In genomic region chr19:7505682-7506384, GRCh38 we compare ENCODE assay signal across 8 cellular contexts. TPM values are rescaled to one million over a fixed set of nuclear protein-coding genes. Genes with fewer than 3 reads are reported as not detected.
DNase-seq lines count a peak whose midpoint lies in the region; ATAC-seq, FAIRE-seq and TF ChIP-seq lines count a peak whose summit lies in the region.

No MANE protein-coding gene starts in this region.

- peak; percentile 79 for DNase-seq in NCI-H82 (lab: John Stamatoyannopoulos, UW)
- no peak for DNase-seq in NCI-H82 treated with DMSO at 0.1 percent for 48 hours (lab: John Stamatoyannopoulos, UW; ENCODE audit: unreplicated experiment)
- peak; percentile 65 for DNase-seq in NCI-H2171 treated with DMSO at 0.1 percent for 48 hours (lab: John Stamatoyannopoulos, UW)
- no peak for DNase-seq in bronchial epithelial cell (ENCODE audit: low read depth)
- DNase-seq in naive thymus-derived CD4-positive, alpha-beta T cell = no peak

- POLR2A ChIA-PET in naive thymus-derived CD4-positive, alpha-beta T cell (lab: Charles Lee) = interaction anchor here (0.6 to 0.8 kb wide), 2 partner anchors 14 to 32 kb away, joined by 3 read pairs; no protein-coding TSS in a partner anchor

- no peak for FAIRE-seq in bronchial epithelial cell (lab: Jason Lieb, UNC)

- H3K27me3 Mint-ChIP-seq in naive thymus-derived CD4-positive, alpha-beta T cell = peaks cover 18 to 37% (median 22%) of the 10 kb centered on the region in 5 donors

- H3K4me1 Mint-ChIP-seq in naive thymus-derived CD4-positive, alpha-beta T cell = peaks cover 5 to 15% (median 10%) of the 10 kb centered on the region in 7 donors

- CTCF ChIA-PET in naive thymus-derived CD4-positive, alpha-beta T cell (lab: Charles Lee) = no interaction called here

- H3K36me3 ChIP-seq in bronchial epithelial cell (ENCODE audit: control insufficient read depth, insufficient read depth, low read length) = no peaks in the 10 kb centered on the region
- no peaks in the 10 kb centered on the region for H3K36me3 ChIP-seq in naive thymus-derived CD4-positive, alpha-beta T cell (ENCODE audit: control insufficient read depth in 2 of 3, insufficient read depth in 3 of 3, low read length in 3 of 3)

- no peak for TF ChIP-seq CTCF in bronchial epithelial cell (IDR thresholded peaks at IDR 0.05; ENCODE audit: insufficient read depth, low read length, severe bottlenecking)

- H3K4me1 ChIP-seq in naive thymus-derived CD4-positive, alpha-beta T cell (ENCODE audit: control insufficient read depth in 2 of 2, insufficient read depth in 2 of 2, low read length in 2 of 2) = peaks cover 0 to 11% of the 10 kb centered on the region in 2 donors

- H3K9me3 Mint-ChIP-seq in naive thymus-derived CD4-positive, alpha-beta T cell = peaks cover 0 to 3% (median 0%) of the 10 kb centered on the region in 11 donors

- peak overlapping the region; percentile 26 for H3K4me3 ChIP-seq in bronchial epithelial cell (ENCODE audit: low read depth, low read length)
- H3K4me3 ChIP-seq in naive thymus-derived CD4-positive, alpha-beta T cell (ENCODE audit: low read length) = no peak overlapping the region

- no peaks in the 10 kb centered on the region for H3K9me3 ChIP-seq in naive thymus-derived CD4-positive, alpha-beta T cell (ENCODE audit: control insufficient read depth in 2 of 3, low read length in 3 of 3)

- H3K27ac Mint-ChIP-seq in naive thymus-derived CD4-positive, alpha-beta T cell = no peak overlapping the region

- peak; percentile 68 for ATAC-seq in naive thymus-derived CD4-positive, alpha-beta T cell
- ATAC-seq in HG03108 (IDR thresholded peaks at IDR 0.05; ENCODE audit: unreplicated experiment) (no peak), HG02852 (IDR thresholded peaks at IDR 0.05; ENCODE audit: unreplicated experiment) (no peak), HG03457 (IDR thresholded peaks at IDR 0.05; ENCODE audit: unreplicated experiment) (no peak)

- no peaks in the 10 kb centered on the region for H3K36me3 Mint-ChIP-seq in naive thymus-derived CD4-positive, alpha-beta T cell

- peaks cover 2% of the 10 kb centered on the region for H3K27me3 ChIP-seq in bronchial epithelial cell (ENCODE audit: control insufficient read depth, insufficient read depth, low read length)
- peaks cover 0 to 4% of the 10 kb centered on the region in 2 donors for H3K27me3 ChIP-seq in naive thymus-derived CD4-positive, alpha-beta T cell (ENCODE audit: control insufficient read depth in 2 of 2, insufficient read depth in 2 of 2, low read length in 2 of 2)

- H3K4me3 Mint-ChIP-seq in naive thymus-derived CD4-positive, alpha-beta T cell = peak overlapping the region in 7 of 10 donors; percentile 3 to 70 (median 57)

- intact Hi-C loops in naive thymus-derived CD4-positive, alpha-beta T cell (cut with micrococcal nuclease) = no loop called here

- H3K27ac ChIP-seq in naive thymus-derived CD4-positive, alpha-beta T cell (ENCODE audit: low read depth, low read length) = no peak overlapping the region

RNA-seq across cellular contexts. Expression of gene ZNF358, which starts 10.1 kb away (rescaled TPM):
- total RNA-seq in bronchial epithelial cell = 3.5 and 3.9 TPM in 2 replicates
- 10 to 100 TPM in 1 of 5 experiments, 1 to 10 TPM in 4; 5.7 to 10.1 (median 7.2) TPM for total RNA-seq in naive thymus-derived CD4-positive, alpha-beta T cell
- 1 to 10 TPM; 1.4 to 2.6 TPM for polyA plus RNA-seq in naive thymus-derived CD4-positive, alpha-beta T cell

RNA-seq across cellular contexts. Expression of gene MCOLN1, which starts 16.6 kb away (rescaled TPM):
- 3.7 and 3.8 TPM in 2 replicates for total RNA-seq in bronchial epithelial cell
- 10 to 100 TPM; 13.8 to 49.2 (median 18.1) TPM for total RNA-seq in naive thymus-derived CD4-positive, alpha-beta T cell
- 10 to 100 TPM in 1 of 2 donors, 1 to 10 TPM in 1; 8.8 to 11.7 TPM for polyA plus RNA-seq in naive thymus-derived CD4-positive, alpha-beta T cell

RNA-seq across cellular contexts. Expression of gene PEX11G, which starts 17.0 kb away (rescaled TPM):
- 2.1 and 3.8 TPM in 2 replicates for total RNA-seq in bronchial epithelial cell
- total RNA-seq in naive thymus-derived CD4-positive, alpha-beta T cell = 1 to 10 TPM in 1 of 5 experiments, under 1 TPM in 4; 0.59 to 1.2 (median 0.76) TPM
- 1 to 10 TPM in 1 of 2 donors, under 1 TPM in 1; 0.89 to 1.6 TPM for polyA plus RNA-seq in naive thymus-derived CD4-positive, alpha-beta T cell

RNA-seq across cellular contexts. Expression of gene PNPLA6, which starts 29.7 kb away (rescaled TPM):
- total RNA-seq in bronchial epithelial cell = 35.6 and 40.8 TPM in 2 replicates
- total RNA-seq in naive thymus-derived CD4-positive, alpha-beta T cell = 100 to 1,000 TPM in 4 of 5 experiments, 10 to 100 TPM in 1; 82.0 to 157 (median 133) TPM
- polyA plus RNA-seq in naive thymus-derived CD4-positive, alpha-beta T cell = 10 to 100 TPM in 1 of 2 donors, 1 to 10 TPM in 1; 5.3 to 12.7 TPM

Comparison
In these comparisons a context has a peak if more than half of its experiments do, and no peak if none do; other contexts are left out.
1. DNase-seq: peak in NCI-H82 (single experiment) and NCI-H2171 treated with DMSO at 0.1 percent for 48 hours (single experiment); none in NCI-H82 treated with DMSO at 0.1 percent for 48 hours (single experiment), bronchial epithelial cell (single experiment) and naive thymus-derived CD4-positive, alpha-beta T cell (0 of 9).